1 cellular context compared by ENCODE assay signal in the genomic region with DNA sequence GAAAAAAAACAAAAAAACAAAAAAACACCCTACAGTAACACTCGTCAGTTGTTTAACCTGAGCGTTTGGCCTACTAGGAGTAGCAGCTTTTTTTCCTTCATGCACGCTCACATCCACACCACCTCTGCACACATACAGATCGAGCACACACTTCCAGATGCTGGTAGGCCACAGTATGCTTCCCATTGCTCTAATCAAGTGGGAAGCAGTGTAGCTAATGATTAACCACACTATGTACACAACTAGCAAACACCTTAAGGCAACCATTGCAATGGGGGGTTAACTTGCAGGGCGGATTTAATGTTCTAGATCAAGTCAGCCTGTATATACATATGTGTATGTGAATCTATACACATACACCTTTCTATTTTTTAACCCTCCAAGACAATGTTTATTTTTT.
A peak's percentile ranks its signal among the peaks of the same experiment; 100 is the strongest.
TF ChIP-seq lines count a peak whose summit lies in the region.

No MANE protein-coding gene starts in this region.

TF ChIP-seq in HepG2, 621 proteins besides CTCF, POLR2A, EP300 and RAD21 (continued from another document and continues in another):
- TF ChIP-seq, protein P1, sequence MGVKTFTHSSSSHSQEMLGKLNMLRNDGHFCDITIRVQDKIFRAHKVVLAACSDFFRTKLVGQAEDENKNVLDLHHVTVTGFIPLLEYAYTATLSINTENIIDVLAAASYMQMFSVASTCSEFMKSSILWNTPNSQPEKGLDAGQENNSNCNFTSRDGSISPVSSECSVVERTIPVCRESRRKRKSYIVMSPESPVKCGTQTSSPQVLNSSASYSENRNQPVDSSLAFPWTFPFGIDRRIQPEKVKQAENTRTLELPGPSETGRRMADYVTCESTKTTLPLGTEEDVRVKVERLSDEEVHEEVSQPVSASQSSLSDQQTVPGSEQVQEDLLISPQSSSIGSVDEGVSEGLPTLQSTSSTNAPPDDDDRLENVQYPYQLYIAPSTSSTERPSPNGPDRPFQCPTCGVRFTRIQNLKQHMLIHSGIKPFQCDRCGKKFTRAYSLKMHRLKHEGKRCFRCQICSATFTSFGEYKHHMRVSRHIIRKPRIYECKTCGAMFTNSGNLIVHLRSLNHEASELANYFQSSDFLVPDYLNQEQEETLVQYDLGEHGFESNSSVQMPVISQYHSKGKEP (CRISPR knock-in tag; IDR thresholded peaks at IDR 0.05) = no peak
- TF ChIP-seq, protein P2, sequence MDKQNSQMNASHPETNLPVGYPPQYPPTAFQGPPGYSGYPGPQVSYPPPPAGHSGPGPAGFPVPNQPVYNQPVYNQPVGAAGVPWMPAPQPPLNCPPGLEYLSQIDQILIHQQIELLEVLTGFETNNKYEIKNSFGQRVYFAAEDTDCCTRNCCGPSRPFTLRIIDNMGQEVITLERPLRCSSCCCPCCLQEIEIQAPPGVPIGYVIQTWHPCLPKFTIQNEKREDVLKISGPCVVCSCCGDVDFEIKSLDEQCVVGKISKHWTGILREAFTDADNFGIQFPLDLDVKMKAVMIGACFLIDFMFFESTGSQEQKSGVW (CRISPR knock-in tag; IDR thresholded peaks at IDR 0.05; ENCODE audit: borderline replicate concordance) = no peak
- TF ChIP-seq ZNF678 (CRISPR knock-in tag; IDR thresholded peaks at IDR 0.05) = no peak
- TF ChIP-seq, protein P3, sequence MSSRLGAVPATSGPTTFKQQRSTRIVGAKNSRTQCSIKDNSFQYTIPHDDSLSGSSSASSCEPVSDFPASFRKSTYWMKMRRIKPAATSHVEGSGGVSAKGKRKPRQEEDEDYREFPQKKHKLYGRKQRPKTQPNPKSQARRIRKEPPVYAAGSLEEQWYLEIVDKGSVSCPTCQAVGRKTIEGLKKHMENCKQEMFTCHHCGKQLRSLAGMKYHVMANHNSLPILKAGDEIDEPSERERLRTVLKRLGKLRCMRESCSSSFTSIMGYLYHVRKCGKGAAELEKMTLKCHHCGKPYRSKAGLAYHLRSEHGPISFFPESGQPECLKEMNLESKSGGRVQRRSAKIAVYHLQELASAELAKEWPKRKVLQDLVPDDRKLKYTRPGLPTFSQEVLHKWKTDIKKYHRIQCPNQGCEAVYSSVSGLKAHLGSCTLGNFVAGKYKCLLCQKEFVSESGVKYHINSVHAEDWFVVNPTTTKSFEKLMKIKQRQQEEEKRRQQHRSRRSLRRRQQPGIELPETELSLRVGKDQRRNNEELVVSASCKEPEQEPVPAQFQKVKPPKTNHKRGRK (CRISPR knock-in tag; IDR thresholded peaks at IDR 0.05) = no peak
- TF ChIP-seq, protein P4, sequence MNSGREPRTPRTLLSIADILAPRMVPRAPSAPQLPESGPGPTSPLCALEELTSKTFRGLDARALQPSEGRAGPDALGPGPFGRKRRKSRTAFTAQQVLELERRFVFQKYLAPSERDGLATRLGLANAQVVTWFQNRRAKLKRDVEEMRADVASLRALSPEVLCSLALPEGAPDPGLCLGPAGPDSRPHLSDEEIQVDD (CRISPR knock-in tag; IDR thresholded peaks at IDR 0.05; ENCODE audit: borderline replicate concordance) = no peak
- TF ChIP-seq PAX8 (CRISPR knock-in tag; IDR thresholded peaks at IDR 0.05; ENCODE audit: borderline replicate concordance) = no peak
- TF ChIP-seq KMT2B (CRISPR knock-in tag; IDR thresholded peaks at IDR 0.05) = no peak
- TF ChIP-seq NFATC3 (CRISPR knock-in tag; IDR thresholded peaks at IDR 0.05) = no peak
- TF ChIP-seq SMC3 (IDR thresholded peaks at IDR 0.05; ENCODE audit: low read length) = no peak
- TF ChIP-seq MATR3 (CRISPR knock-in tag; IDR thresholded peaks at IDR 0.05) = no peak
- peak; percentile 36; the same call in 1 of the 2 replicates for TF ChIP-seq SAP130 (CRISPR knock-in tag; IDR thresholded peaks at IDR 0.05; ENCODE audit: low read depth)
- TF ChIP-seq SP2 (CRISPR knock-in tag; IDR thresholded peaks at IDR 0.05) = no peak
- no peak for TF ChIP-seq ZNF224 (CRISPR knock-in tag; IDR thresholded peaks at IDR 0.05)
- TF ChIP-seq ZNF563 (CRISPR knock-in tag; IDR thresholded peaks at IDR 0.05) = no peak
- no peak for TF ChIP-seq JARID2 (CRISPR knock-in tag; IDR thresholded peaks at IDR 0.05; ENCODE audit: insufficient replicate concordance)
- TF ChIP-seq, protein P5, sequence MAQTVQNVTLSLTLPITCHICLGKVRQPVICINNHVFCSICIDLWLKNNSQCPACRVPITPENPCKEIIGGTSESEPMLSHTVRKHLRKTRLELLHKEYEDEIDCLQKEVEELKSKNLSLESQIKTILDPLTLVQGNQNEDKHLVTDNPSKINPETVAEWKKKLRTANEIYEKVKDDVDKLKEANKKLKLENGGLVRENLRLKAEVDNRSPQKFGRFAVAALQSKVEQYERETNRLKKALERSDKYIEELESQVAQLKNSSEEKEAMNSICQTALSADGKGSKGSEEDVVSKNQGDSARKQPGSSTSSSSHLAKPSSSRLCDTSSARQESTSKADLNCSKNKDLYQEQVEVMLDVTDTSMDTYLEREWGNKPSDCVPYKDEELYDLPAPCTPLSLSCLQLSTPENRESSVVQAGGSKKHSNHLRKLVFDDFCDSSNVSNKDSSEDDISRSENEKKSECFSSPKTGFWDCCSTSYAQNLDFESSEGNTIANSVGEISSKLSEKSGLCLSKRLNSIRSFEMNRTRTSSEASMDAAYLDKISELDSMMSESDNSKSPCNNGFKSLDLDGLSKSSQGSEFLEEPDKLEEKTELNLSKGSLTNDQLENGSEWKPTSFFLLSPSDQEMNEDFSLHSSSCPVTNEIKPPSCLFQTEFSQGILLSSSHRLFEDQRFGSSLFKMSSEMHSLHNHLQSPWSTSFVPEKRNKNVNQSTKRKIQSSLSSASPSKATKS (CRISPR knock-in tag; IDR thresholded peaks at IDR 0.05) = no peak
- no peak for TF ChIP-seq ISL2 (CRISPR knock-in tag; IDR thresholded peaks at IDR 0.05)
- no peak for TF ChIP-seq ZSCAN30 (CRISPR knock-in tag; IDR thresholded peaks at IDR 0.05)
- TF ChIP-seq ZNF264 (CRISPR knock-in tag; IDR thresholded peaks at IDR 0.05) = no peak
- TF ChIP-seq ZMAT3 (CRISPR knock-in tag; conservative IDR thresholded peaks at IDR 0.05) = no peak
- no peak for TF ChIP-seq REL (CRISPR knock-in tag; conservative IDR thresholded peaks at IDR 0.05)
- TF ChIP-seq ZNF12 (CRISPR knock-in tag; IDR thresholded peaks at IDR 0.05) = no peak
- no peak for TF ChIP-seq ADNP (CRISPR knock-in tag; IDR thresholded peaks at IDR 0.05)
- TF ChIP-seq KLF11 (CRISPR knock-in tag; IDR thresholded peaks at IDR 0.05) = no peak
- TF ChIP-seq, protein P6, sequence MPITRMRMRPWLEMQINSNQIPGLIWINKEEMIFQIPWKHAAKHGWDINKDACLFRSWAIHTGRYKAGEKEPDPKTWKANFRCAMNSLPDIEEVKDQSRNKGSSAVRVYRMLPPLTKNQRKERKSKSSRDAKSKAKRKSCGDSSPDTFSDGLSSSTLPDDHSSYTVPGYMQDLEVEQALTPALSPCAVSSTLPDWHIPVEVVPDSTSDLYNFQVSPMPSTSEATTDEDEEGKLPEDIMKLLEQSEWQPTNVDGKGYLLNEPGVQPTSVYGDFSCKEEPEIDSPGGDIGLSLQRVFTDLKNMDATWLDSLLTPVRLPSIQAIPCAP (CRISPR knock-in tag; IDR thresholded peaks at IDR 0.05; ENCODE audit: low read depth) = no peak
- TF ChIP-seq, protein P7, sequence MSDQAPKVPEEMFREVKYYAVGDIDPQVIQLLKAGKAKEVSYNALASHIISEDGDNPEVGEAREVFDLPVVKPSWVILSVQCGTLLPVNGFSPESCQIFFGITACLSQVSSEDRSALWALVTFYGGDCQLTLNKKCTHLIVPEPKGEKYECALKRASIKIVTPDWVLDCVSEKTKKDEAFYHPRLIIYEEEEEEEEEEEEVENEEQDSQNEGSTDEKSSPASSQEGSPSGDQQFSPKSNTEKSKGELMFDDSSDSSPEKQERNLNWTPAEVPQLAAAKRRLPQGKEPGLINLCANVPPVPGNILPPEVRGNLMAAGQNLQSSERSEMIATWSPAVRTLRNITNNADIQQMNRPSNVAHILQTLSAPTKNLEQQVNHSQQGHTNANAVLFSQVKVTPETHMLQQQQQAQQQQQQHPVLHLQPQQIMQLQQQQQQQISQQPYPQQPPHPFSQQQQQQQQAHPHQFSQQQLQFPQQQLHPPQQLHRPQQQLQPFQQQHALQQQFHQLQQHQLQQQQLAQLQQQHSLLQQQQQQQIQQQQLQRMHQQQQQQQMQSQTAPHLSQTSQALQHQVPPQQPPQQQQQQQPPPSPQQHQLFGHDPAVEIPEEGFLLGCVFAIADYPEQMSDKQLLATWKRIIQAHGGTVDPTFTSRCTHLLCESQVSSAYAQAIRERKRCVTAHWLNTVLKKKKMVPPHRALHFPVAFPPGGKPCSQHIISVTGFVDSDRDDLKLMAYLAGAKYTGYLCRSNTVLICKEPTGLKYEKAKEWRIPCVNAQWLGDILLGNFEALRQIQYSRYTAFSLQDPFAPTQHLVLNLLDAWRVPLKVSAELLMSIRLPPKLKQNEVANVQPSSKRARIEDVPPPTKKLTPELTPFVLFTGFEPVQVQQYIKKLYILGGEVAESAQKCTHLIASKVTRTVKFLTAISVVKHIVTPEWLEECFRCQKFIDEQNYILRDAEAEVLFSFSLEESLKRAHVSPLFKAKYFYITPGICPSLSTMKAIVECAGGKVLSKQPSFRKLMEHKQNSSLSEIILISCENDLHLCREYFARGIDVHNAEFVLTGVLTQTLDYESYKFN (CRISPR knock-in tag; conservative IDR thresholded peaks at IDR 0.05) = peak; percentile 27; the same call in 1 of the 2 replicates
- TF ChIP-seq U2AF2 (IDR thresholded peaks at IDR 0.05; ENCODE audit: low read depth, low read length) = no peak
- TF ChIP-seq, protein P8, sequence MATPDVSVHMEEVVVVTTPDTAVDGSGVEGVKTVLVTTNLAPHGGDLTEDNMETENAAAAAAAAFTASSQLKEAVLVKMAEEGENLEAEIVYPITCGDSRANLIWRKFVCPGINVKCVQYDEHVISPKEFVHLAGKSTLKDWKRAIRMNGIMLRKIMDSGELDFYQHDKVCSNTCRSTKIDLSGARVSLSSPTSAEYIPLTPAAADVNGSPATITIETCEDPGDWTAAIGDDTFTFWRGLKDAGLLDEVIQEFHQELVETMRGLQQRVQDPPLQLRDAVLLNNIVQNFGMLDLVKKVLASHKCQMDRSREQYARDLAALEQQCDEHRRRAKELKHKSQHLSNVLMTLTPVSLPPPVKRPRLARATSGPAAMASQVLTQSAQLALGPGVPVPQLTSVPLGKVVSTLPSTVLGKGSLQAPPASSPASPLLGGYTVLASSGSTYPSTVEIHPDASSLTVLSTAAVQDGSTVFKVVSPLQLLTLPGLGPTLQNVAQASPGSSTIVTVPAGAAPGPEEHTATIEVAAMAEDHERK (CRISPR knock-in tag; IDR thresholded peaks at IDR 0.05; ENCODE audit: low read depth) = no peak
- TF ChIP-seq EED (CRISPR knock-in tag; IDR thresholded peaks at IDR 0.05) = no peak
- TF ChIP-seq SALL1 (CRISPR knock-in tag; IDR thresholded peaks at IDR 0.05) = peak; percentile 25; the same call in 1 of the 2 replicates
- no peak for TF ChIP-seq ZNF326 (CRISPR knock-in tag; IDR thresholded peaks at IDR 0.05; ENCODE audit: borderline replicate concordance)
- no peak for TF ChIP-seq ZNF674 (CRISPR knock-in tag; IDR thresholded peaks at IDR 0.05; ENCODE audit: low read depth)
- TF ChIP-seq ZNF337 (CRISPR knock-in tag; IDR thresholded peaks at IDR 0.05; ENCODE audit: borderline replicate concordance, low read depth) = no peak
- TF ChIP-seq, protein P9, sequence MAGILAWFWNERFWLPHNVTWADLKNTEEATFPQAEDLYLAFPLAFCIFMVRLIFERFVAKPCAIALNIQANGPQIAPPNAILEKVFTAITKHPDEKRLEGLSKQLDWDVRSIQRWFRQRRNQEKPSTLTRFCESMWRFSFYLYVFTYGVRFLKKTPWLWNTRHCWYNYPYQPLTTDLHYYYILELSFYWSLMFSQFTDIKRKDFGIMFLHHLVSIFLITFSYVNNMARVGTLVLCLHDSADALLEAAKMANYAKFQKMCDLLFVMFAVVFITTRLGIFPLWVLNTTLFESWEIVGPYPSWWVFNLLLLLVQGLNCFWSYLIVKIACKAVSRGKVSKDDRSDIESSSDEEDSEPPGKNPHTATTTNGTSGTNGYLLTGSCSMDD (CRISPR knock-in tag; IDR thresholded peaks at IDR 0.05) = no peak
- no peak for TF ChIP-seq ZNF619 (CRISPR knock-in tag; IDR thresholded peaks at IDR 0.05)
- no peak for TF ChIP-seq ATF1 (CRISPR knock-in tag; IDR thresholded peaks at IDR 0.05)
- TF ChIP-seq, protein P10, sequence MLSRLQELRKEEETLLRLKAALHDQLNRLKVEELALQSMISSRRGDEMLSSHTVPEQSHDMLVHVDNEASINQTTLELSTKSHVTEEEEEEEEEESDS (CRISPR knock-in tag; IDR thresholded peaks at IDR 0.05; ENCODE audit: borderline replicate concordance) = no peak
- peak; percentile 25 for TF ChIP-seq TEAD3 (CRISPR knock-in tag; optimal IDR thresholded peaks at IDR 0.05; ENCODE audit: borderline replicate concordance)
- no peak for TF ChIP-seq ZBTB3 (CRISPR knock-in tag; IDR thresholded peaks at IDR 0.05; ENCODE audit: borderline replicate concordance, low read depth)
- TF ChIP-seq ERF (CRISPR knock-in tag; IDR thresholded peaks at IDR 0.05) = no peak
- TF ChIP-seq, protein P11, sequence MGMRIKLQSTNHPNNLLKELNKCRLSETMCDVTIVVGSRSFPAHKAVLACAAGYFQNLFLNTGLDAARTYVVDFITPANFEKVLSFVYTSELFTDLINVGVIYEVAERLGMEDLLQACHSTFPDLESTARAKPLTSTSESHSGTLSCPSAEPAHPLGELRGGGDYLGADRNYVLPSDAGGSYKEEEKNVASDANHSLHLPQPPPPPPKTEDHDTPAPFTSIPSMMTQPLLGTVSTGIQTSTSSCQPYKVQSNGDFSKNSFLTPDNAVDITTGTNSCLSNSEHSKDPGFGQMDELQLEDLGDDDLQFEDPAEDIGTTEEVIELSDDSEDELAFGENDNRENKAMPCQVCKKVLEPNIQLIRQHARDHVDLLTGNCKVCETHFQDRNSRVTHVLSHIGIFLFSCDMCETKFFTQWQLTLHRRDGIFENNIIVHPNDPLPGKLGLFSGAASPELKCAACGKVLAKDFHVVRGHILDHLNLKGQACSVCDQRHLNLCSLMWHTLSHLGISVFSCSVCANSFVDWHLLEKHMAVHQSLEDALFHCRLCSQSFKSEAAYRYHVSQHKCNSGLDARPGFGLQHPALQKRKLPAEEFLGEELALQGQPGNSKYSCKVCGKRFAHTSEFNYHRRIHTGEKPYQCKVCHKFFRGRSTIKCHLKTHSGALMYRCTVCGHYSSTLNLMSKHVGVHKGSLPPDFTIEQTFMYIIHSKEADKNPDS (CRISPR knock-in tag; IDR thresholded peaks at IDR 0.05) = no peak
- TF ChIP-seq SMARCC2 (IDR thresholded peaks at IDR 0.05) = no peak
- no peak for TF ChIP-seq ZKSCAN8 (CRISPR knock-in tag; IDR thresholded peaks at IDR 0.05; ENCODE audit: borderline replicate concordance)
- no peak for TF ChIP-seq MYC (CRISPR knock-in tag; IDR thresholded peaks at IDR 0.05; ENCODE audit: borderline replicate concordance)
- TF ChIP-seq SNAI1 (CRISPR knock-in tag; IDR thresholded peaks at IDR 0.05; ENCODE audit: borderline replicate concordance) = no peak
- no peak for TF ChIP-seq ZNF383 (CRISPR knock-in tag; IDR thresholded peaks at IDR 0.05; ENCODE audit: borderline replicate concordance)
- TF ChIP-seq, protein P12, sequence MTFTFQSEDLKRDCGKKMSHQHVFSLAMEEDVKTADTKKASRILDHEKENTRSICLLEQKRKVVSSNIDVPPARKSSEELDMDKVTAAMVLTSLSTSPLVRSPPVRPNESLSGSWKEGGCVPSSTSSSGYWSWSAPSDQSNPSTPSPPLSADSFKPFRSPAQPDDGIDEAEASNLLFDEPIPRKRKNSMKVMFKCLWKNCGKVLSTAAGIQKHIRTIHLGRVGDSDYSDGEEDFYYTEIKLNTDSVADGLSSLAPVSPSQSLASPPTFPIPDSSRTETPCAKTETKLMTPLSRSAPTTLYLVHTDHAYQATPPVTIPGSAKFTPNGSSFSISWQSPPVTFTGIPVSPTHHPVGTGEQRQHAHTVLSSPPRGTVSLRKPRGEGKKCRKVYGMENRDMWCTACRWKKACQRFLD (CRISPR knock-in tag; IDR thresholded peaks at IDR 0.05; ENCODE audit: borderline replicate concordance) = no peak
- no peak for TF ChIP-seq SMAD3 (CRISPR knock-in tag; IDR thresholded peaks at IDR 0.05)
- no peak for TF ChIP-seq ZNF761 (CRISPR knock-in tag; conservative IDR thresholded peaks at IDR 0.05)
- TF ChIP-seq KDM6A (CRISPR knock-in tag; IDR thresholded peaks at IDR 0.05; ENCODE audit: low read depth) = no peak
- no peak for TF ChIP-seq ARNT (IDR thresholded peaks at IDR 0.05)
